ENCODE assay signal across 19 cellular contexts in genomic region chr9:38294561-38294960, GRCh38.
"Had no signal": no experiment of that assay in that cellular context is flagged by ENCODE, and none has a peak within 500 bp of the region (broad histone marks: within the 10 kb centered on the region; RNA-seq: fewer than 3 reads in every experiment).

No MANE protein-coding gene starts in this region.

- H3K4me3 ChIP-seq: pancreas, stomach, upper lobe of left lung had no signal

- H3K4me3 Mint-ChIP-seq: effector memory CD8-positive, alpha-beta T cell; naive B cell; stimulated activated effector memory CD8-positive, alpha-beta T cell treated with anti-CD3 and anti-CD28 coated beads, Interleukin-12 subunit alpha, Interleukin-12 subunit beta, amount 100 ng/mL, for 72 hours; T-helper 1 cell treated with Interleukin-12 subunit alpha and Interleukin-12 subunit beta and Interleukin-4 antibody, amounts not matched to agents 30 μg/mL and 1 μg/mL, for 36 hours had no signal

- DNase-seq: activated CD4-positive, alpha-beta T cell treated with anti-CD3 and anti-CD28 coated beads, Interleukin-2, amount 50 U/mL, for 1 hour; activated CD4-positive, CD25-positive, alpha-beta regulatory T cell treated with anti-CD3 and anti-CD28 coated beads, Interleukin-2, amount 50 U/mL, for 72 hours; activated CD8-positive, alpha-beta memory T cell treated with anti-CD3 and anti-CD28 coated beads for 24 hours; activated CD8-positive, alpha-beta memory T cell treated with anti-CD3 and anti-CD28 coated beads, Interleukin-2, amount 50 U/mL, for 48 hours; activated effector memory CD4-positive, alpha-beta T cell treated with anti-CD3 and anti-CD28 coated beads, Interleukin-2, amount 50 U/mL, for 16 hours; activated naive CD4-positive, alpha-beta T cell treated with anti-CD3 and anti-CD28 coated beads, Interleukin-2, amount 50 U/mL, for 16 hours; activated T-cell treated with anti-CD3 and anti-CD28 coated beads, Interleukin-2, amount 50 U/mL, for 48 hours; aorta; effector memory CD8-positive, alpha-beta T cell; foreskin melanocyte; naive B cell; pancreas; stimulated activated CD4-positive, alpha-beta T cell treated with anti-CD3 and anti-CD28 coated beads, Interleukin-4, amount 100 ng/mL, for 24 hours; stomach; upper lobe of left lung had no signal

- H3K36me3 Mint-ChIP-seq: naive B cell; stimulated activated effector memory CD8-positive, alpha-beta T cell treated with anti-CD3 and anti-CD28 coated beads, Interleukin-12 subunit alpha, Interleukin-12 subunit beta, amount 100 ng/mL, for 72 hours had no signal

- H3K4me1 Mint-ChIP-seq: naive B cell; stimulated activated effector memory CD8-positive, alpha-beta T cell treated with anti-CD3 and anti-CD28 coated beads, Interleukin-12 subunit alpha, Interleukin-12 subunit beta, amount 100 ng/mL, for 72 hours had no signal

- H3K9me3 Mint-ChIP-seq: effector memory CD8-positive, alpha-beta T cell; naive B cell; stimulated activated effector memory CD8-positive, alpha-beta T cell treated with anti-CD3 and anti-CD28 coated beads, Interleukin-12 subunit alpha, Interleukin-12 subunit beta, amount 100 ng/mL, for 72 hours; T-helper 1 cell treated with Interleukin-12 subunit alpha and Interleukin-12 subunit beta and Interleukin-4 antibody, amounts not matched to agents 30 μg/mL and 1 μg/mL, for 36 hours had no signal

- H3K27ac Mint-ChIP-seq: effector memory CD8-positive, alpha-beta T cell; naive B cell; stimulated activated effector memory CD8-positive, alpha-beta T cell treated with anti-CD3 and anti-CD28 coated beads, Interleukin-12 subunit alpha, Interleukin-12 subunit beta, amount 100 ng/mL, for 72 hours; T-helper 1 cell treated with Interleukin-12 subunit alpha and Interleukin-12 subunit beta and Interleukin-4 antibody, amounts not matched to agents 30 μg/mL and 1 μg/mL, for 36 hours had no signal

- ATAC-seq: effector memory CD8-positive, alpha-beta T cell; left lobe of liver; pancreas; sciatic nerve had no signal
